1 cellular context compared by ENCODE assay signal in genomic region chr5:147437161-147437596, GRCh38.
TF ChIP-seq lines count a peak whose summit lies in the region.

No MANE protein-coding gene starts in this region.

TF ChIP-seq in HEK293T, 16 proteins besides CTCF, POLR2A, EP300 and RAD21 (continued from another document):
- TF ChIP-seq PKNOX1 (IDR thresholded peaks at IDR 0.05): no peak
- no peak for TF ChIP-seq SP1 (IDR thresholded peaks at IDR 0.05)
